In the genomic region with DNA sequence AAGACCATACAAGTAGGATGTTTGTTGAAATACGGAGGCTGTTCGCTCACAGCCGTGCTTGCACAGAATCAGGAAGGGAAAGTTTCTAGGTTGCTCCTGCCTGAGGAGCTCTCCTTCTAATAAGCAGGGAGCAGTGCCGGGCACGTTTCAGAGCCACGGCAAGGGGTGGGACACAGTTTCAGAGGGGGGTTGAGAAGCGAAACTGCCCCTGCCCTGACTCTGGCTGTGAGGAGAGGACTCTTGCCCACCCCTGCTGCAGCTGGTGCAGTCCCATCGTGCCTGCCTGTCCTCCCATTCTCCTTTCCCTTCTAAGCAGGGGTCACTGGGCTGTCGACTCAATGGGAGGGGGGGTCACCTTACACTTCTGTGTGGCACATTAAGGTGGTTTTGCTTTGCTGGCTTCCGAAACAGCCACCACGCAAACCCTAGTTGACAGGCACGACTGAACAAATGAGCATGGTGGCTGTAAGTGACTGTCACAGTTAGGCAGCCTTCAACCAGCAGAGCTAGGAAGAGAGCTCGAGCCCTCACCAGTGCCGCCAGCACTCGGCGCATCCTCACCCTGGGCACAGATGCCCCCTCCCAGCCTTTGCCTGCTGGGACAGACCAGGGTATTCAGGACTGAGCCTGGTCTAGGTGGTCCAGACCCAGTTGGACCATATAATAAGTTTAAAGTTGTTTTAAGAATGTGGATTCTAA, we compare ENCODE assay signal across 34 cellular contexts. TPM values are rescaled to one million over a fixed set of nuclear protein-coding genes. Genes with fewer than 3 reads are reported as not detected.
DNase-seq lines count a peak whose midpoint lies in the region; ATAC-seq, FAIRE-seq and TF ChIP-seq lines count a peak whose summit lies in the region.
"Had no signal": no experiment of that assay in that cellular context is flagged by ENCODE, and none has a peak within 500 bp of the region (broad histone marks: within the 10 kb centered on the region; RNA-seq: fewer than 3 reads in every experiment).

No MANE protein-coding gene starts in this region.

- DNase-seq in heart left ventricle (peak in 1 of 5 donors; percentile 16), Right ventricle myocardium inferior (ENCODE audit: missing footprints) (no peak), IMR-90 (no peak), kidney (peak; percentile 47), sigmoid colon (peak; percentile 43), hepatocyte (ENCODE audit: low spot score) (no peak), small intestine (no peak)
- DNase-seq in activated CD8-positive, alpha-beta T cell treated with anti-CD3 and anti-CD28 coated beads, Interleukin-2, amount 10 ng/mL, durations not matched to agents 7 days and 5 days, result no peak
- DNase-seq: activated B cell treated with CpG ODN at 0.5 μM for 24 hours; activated CD4-positive, alpha-beta T cell treated with anti-CD3 and anti-CD28 coated beads, Interleukin-2, amount 10 ng/mL, durations not matched to agents 7 days and 5 days; activated gamma-delta T cell treated with Interleukin-2 at 50 U/mL for 16 hours; activated naive CD8-positive, alpha-beta T cell treated with anti-CD3 and anti-CD28 coated beads, Interleukin-2, amount 10 ng/mL, durations not matched to agents 7 days and 5 days; activated T-cell treated with anti-CD3 and anti-CD28 coated beads, Interleukin-2, amount 50 U/mL, for 24 hours; AML-193; colonic mucosa; effector CD8-positive, alpha-beta T cell; EL; H7; islet precursor cell; MG63; NCI-H1930; NCI-H2227 treated with DMSO at 0.1 percent for 48 hours; NCI-H526 treated with DMSO at 0.1 percent for 48 hours; nucleus accumbens; stimulated activated CD4-positive, alpha-beta T cell treated with anti-CD3 and anti-CD28 coated beads, Interleukin-1b, Interleukin-23, amount 100 ng/mL, for 48 hours; stomach; uterus had no signal

- H3K18ac ChIP-seq in IMR-90 (ENCODE audit: low read depth, low read length), result no peak overlapping the region

- no peak overlapping the region for H3K4ac ChIP-seq in IMR-90 (ENCODE audit: low read depth, low read length)

- H3K4me2 ChIP-seq in IMR-90 (ENCODE audit: low read depth, low read length) (no peak overlapping the region), hepatocyte (no peak overlapping the region)
- H3K4me2 ChIP-seq: KMS-11, smooth muscle cell had no signal

- TF ChIP-seq RAD21 in IMR-90 (IDR thresholded peaks at IDR 0.05; ENCODE audit: low read length), result no peak

- peaks cover 0 to 30% (median 22%) of the 10 kb centered on the region in 9 donors for H3K36me3 ChIP-seq in heart left ventricle
- H3K36me3 ChIP-seq in IMR-90 (ENCODE audit: control insufficient read depth, insufficient read depth, low read length), result peaks cover 13% of the 10 kb centered on the region
- H3K36me3 ChIP-seq in kidney (ENCODE audit: control insufficient read depth in 1 of 2, insufficient read depth in 2 of 2, low read length in 2 of 2), result peaks cover 2 to 6% of the 10 kb centered on the region in 2 donors
- peaks cover 0 to 31% (median 15%) of the 10 kb centered on the region in 4 donors for H3K36me3 ChIP-seq in sigmoid colon
- H3K36me3 ChIP-seq in hepatocyte (replicated peaks; ENCODE audit: insufficient read depth, low read depth), result no peaks in the 10 kb centered on the region
- no peaks in the 10 kb centered on the region for H3K36me3 ChIP-seq in small intestine (ENCODE audit: control insufficient read depth in 2 of 2, insufficient read depth in 2 of 2, low read length in 2 of 2)
- H3K36me3 ChIP-seq: colonic mucosa, MG63, uterus had no signal

- FAIRE-seq in kidney (lab: Jason Lieb, UNC) (no peak), small intestine (lab: Jason Lieb, UNC) (no peak)
- FAIRE-seq: bronchial epithelial cell, RCC 7860 had no signal

- in situ Hi-C loops in IMR-90 (cut with MboI; ENCODE audit: low sequenced_read_pairs), result no loop called here

- H4K20me1 ChIP-seq in IMR-90 (ENCODE audit: insufficient read depth, low read length), result no peaks in the 10 kb centered on the region
- no peaks in the 10 kb centered on the region for H4K20me1 ChIP-seq in hepatocyte (ENCODE audit: insufficient read depth, poor library complexity, severe bottlenecking)

- H3K27me3 ChIP-seq in heart left ventricle (no peaks in the 10 kb centered on the region), IMR-90 (ENCODE audit: control insufficient read depth, insufficient read depth, low read length) (peaks cover 1% of the 10 kb centered on the region; the same call in 1 of the 2 replicates), sigmoid colon (peaks cover 0 to 15% (median 0%) of the 10 kb centered on the region in 3 donors), hepatocyte (peaks cover 3% of the 10 kb centered on the region), small intestine (ENCODE audit: control insufficient read depth in 2 of 2, insufficient read depth in 2 of 2, low read length in 2 of 2) (no peaks in the 10 kb centered on the region)
- H3K27me3 ChIP-seq: colonic mucosa, MG63, uterus had no signal

- peak overlapping the region; percentile 70 for H2AK9ac ChIP-seq in IMR-90 (replicated peaks; ENCODE audit: low read depth, low read length, poor library complexity)

- no peak overlapping the region for H3K4me3 Mint-ChIP-seq in activated CD8-positive, alpha-beta T cell treated with anti-CD3 and anti-CD28 coated beads, Interleukin-2, amount 10 ng/mL, durations not matched to agents 7 days and 5 days
- H3K4me3 Mint-ChIP-seq: activated B cell treated with CpG ODN at 0.5 μM for 24 hours; activated CD4-positive, alpha-beta T cell treated with anti-CD3 and anti-CD28 coated beads, Interleukin-2, amount 10 ng/mL, durations not matched to agents 7 days and 5 days; activated naive CD8-positive, alpha-beta T cell treated with anti-CD3 and anti-CD28 coated beads, Interleukin-2, amount 10 ng/mL, durations not matched to agents 7 days and 5 days; activated T-cell treated with anti-CD3 and anti-CD28 coated beads, Interleukin-2, amount 50 U/mL, for 24 hours had no signal

- H3K9me3 ChIP-seq in heart left ventricle, result no peaks in the 10 kb centered on the region
- H3K9me3 ChIP-seq in IMR-90 (ENCODE audit: control insufficient read depth, insufficient read depth, low read length), result no peaks in the 10 kb centered on the region
- no peaks in the 10 kb centered on the region for H3K9me3 ChIP-seq in kidney (ENCODE audit: control insufficient read depth in 1 of 2, low read length in 2 of 2)
- H3K9me3 ChIP-seq in sigmoid colon, result no peaks in the 10 kb centered on the region
- no peaks in the 10 kb centered on the region for H3K9me3 ChIP-seq in hepatocyte (ENCODE audit: low read depth)
- H3K9me3 ChIP-seq in small intestine (ENCODE audit: control insufficient read depth, low read depth), result no peaks in the 10 kb centered on the region
- H3K9me3 ChIP-seq: colonic mucosa, MG63, stomach, uterus had no signal

- dilution Hi-C loops in IMR-90 (cut with HindIII; ENCODE audit: low sequenced_read_pairs, unreplicated experiment), result no loop called here

- H3K36me3 Mint-ChIP-seq in activated CD8-positive, alpha-beta T cell treated with anti-CD3 and anti-CD28 coated beads, Interleukin-2, amount 10 ng/mL, durations not matched to agents 7 days and 5 days (ENCODE audit: low read depth), result no peaks in the 10 kb centered on the region
- H3K36me3 Mint-ChIP-seq: activated naive CD8-positive, alpha-beta T cell treated with anti-CD3 and anti-CD28 coated beads, Interleukin-2, amount 10 ng/mL, durations not matched to agents 7 days and 5 days had no signal

- 55 to 63% (median 61%) methylated on average over 13 to 16 of the region's 16 CpGs for WGBS in heart left ventricle, 4 donors
- 82% methylated on average over 3 of the region's 16 CpGs; no CpG with 5 or more reads in 1 of the 2 experiments for WGBS in IMR-90 (ENCODE audit: extremely low coverage in 2 of 2, insufficient read length in 1 of 2), 2 experiments
- WGBS in sigmoid colon, 2 donors, result 74 to 76% methylated on average over 16 of the region's 16 CpGs
- WGBS in hepatocyte (ENCODE audit: low lambda C conversion rate, missing lambda C conversion rate), result 78% methylated on average over 16 of the region's 16 CpGs
- WGBS in small intestine, 3 donors, result 61 to 79% (median 75%) methylated on average over 15 to 16 of the region's 16 CpGs

- H2AFZ ChIP-seq in IMR-90 (replicated peaks; ENCODE audit: low read length, poor library complexity) (no peak overlapping the region), hepatocyte (no peak overlapping the region)

- ATAC-seq in heart left ventricle, result peak; percentile 5 to 19 (median 12)
- no peak for ATAC-seq in Right ventricle myocardium inferior
- no peak; the same call in 1 of the 2 replicates for ATAC-seq in IMR-90 (ENCODE audit: low read depth)
- ATAC-seq in activated CD8-positive, alpha-beta T cell treated with anti-CD3 and anti-CD28 coated beads, Interleukin-2, amount 10 ng/mL, durations not matched to agents 7 days and 5 days, result no peak
- ATAC-seq: naive thymus-derived CD4-positive, alpha-beta T cell had no signal

- H3K79me1 ChIP-seq in IMR-90 (ENCODE audit: low read depth in 1 of 2, low read length in 2 of 2), result no peaks in the 10 kb centered on the region

- peaks cover 25% of the 10 kb centered on the region for H3K27me3 Mint-ChIP-seq in activated CD8-positive, alpha-beta T cell treated with anti-CD3 and anti-CD28 coated beads, Interleukin-2, amount 10 ng/mL, durations not matched to agents 7 days and 5 days (ENCODE audit: low read depth)

- H2BK15ac ChIP-seq in IMR-90 (ENCODE audit: low read depth, low read length), result no peak overlapping the region

- H3K4me1 ChIP-seq in heart left ventricle (peaks cover 0 to 10% (median 0%) of the 10 kb centered on the region in 12 donors), IMR-90 (ENCODE audit: control insufficient read depth, insufficient read depth, low read length) (no peaks in the 10 kb centered on the region), kidney (ENCODE audit: control insufficient read depth in 1 of 2, insufficient read depth in 1 of 2, low read depth in 1 of 2, low read length in 2 of 2) (peaks cover 0 to 7% of the 10 kb centered on the region in 2 donors), sigmoid colon (no peaks in the 10 kb centered on the region), hepatocyte (ENCODE audit: insufficient read depth) (no peaks in the 10 kb centered on the region), small intestine (ENCODE audit: control insufficient read depth in 2 of 2, insufficient read depth in 1 of 2, low read depth in 1 of 2, low read length in 1 of 2) (no peaks in the 10 kb centered on the region)
- H3K4me1 ChIP-seq: colonic mucosa, uterus had no signal

- no peaks in the 10 kb centered on the region for H3K4me1 Mint-ChIP-seq in activated CD8-positive, alpha-beta T cell treated with anti-CD3 and anti-CD28 coated beads, Interleukin-2, amount 10 ng/mL, durations not matched to agents 7 days and 5 days (ENCODE audit: low read depth)
- H3K4me1 Mint-ChIP-seq: activated naive CD8-positive, alpha-beta T cell treated with anti-CD3 and anti-CD28 coated beads, Interleukin-2, amount 10 ng/mL, durations not matched to agents 7 days and 5 days had no signal

- no peak for TF ChIP-seq EP300 in sigmoid colon (IDR thresholded peaks at IDR 0.05)

- no peaks in the 10 kb centered on the region; the same call in 1 of the 2 replicates for H3K9me1 ChIP-seq in IMR-90 (ENCODE audit: insufficient read depth, low read length)

- no peak overlapping the region for H3K27ac ChIP-seq in heart left ventricle
- no peak overlapping the region for H3K27ac ChIP-seq in IMR-90 (ENCODE audit: insufficient read depth, low read length)
- H3K27ac ChIP-seq in kidney (ENCODE audit: low read depth in 2 of 2, low read length in 2 of 2), result no peak overlapping the region
- H3K27ac ChIP-seq in sigmoid colon, result no peak overlapping the region
- no peak overlapping the region for H3K27ac ChIP-seq in hepatocyte
- H3K27ac ChIP-seq in small intestine (ENCODE audit: low read depth in 1 of 2, low read length in 1 of 2), result no peak overlapping the region
- H3K27ac ChIP-seq: colonic mucosa, epithelial cell of prostate, HL-60, KMS-11, stomach, uterus had no signal

- H3K4me3 ChIP-seq in heart left ventricle (no peak overlapping the region), IMR-90 (ENCODE audit: insufficient read depth, low read depth, low read length) (no peak overlapping the region), kidney (ENCODE audit: low read length in 2 of 2) (no peak overlapping the region), sigmoid colon (no peak overlapping the region), hepatocyte (no peak overlapping the region), small intestine (ENCODE audit: low read depth in 1 of 2, low read length in 2 of 2) (no peak overlapping the region)
- H3K4me3 ChIP-seq: colonic mucosa, MG63, smooth muscle cell, stomach, uterus had no signal

- H3K9me3 Mint-ChIP-seq in activated CD8-positive, alpha-beta T cell treated with anti-CD3 and anti-CD28 coated beads, Interleukin-2, amount 10 ng/mL, durations not matched to agents 7 days and 5 days (ENCODE audit: insufficient read depth), result no peaks in the 10 kb centered on the region
- H3K9me3 Mint-ChIP-seq: activated B cell treated with CpG ODN at 0.5 μM for 24 hours; activated CD4-positive, alpha-beta T cell treated with anti-CD3 and anti-CD28 coated beads, Interleukin-2, amount 10 ng/mL, durations not matched to agents 7 days and 5 days; activated naive CD8-positive, alpha-beta T cell treated with anti-CD3 and anti-CD28 coated beads, Interleukin-2, amount 10 ng/mL, durations not matched to agents 7 days and 5 days; activated T-cell treated with anti-CD3 and anti-CD28 coated beads, Interleukin-2, amount 50 U/mL, for 24 hours had no signal

- H2BK20ac ChIP-seq in IMR-90 (ENCODE audit: low read depth, low read length), result no peak overlapping the region

- H4K5ac ChIP-seq in IMR-90 (ENCODE audit: low read depth, low read length), result no peak overlapping the region

- no peak overlapping the region for H3K14ac ChIP-seq in IMR-90 (replicated peaks; ENCODE audit: low read depth, low read length)

- H3K27ac Mint-ChIP-seq in activated CD8-positive, alpha-beta T cell treated with anti-CD3 and anti-CD28 coated beads, Interleukin-2, amount 10 ng/mL, durations not matched to agents 7 days and 5 days, result no peak overlapping the region
- H3K27ac Mint-ChIP-seq: activated B cell treated with CpG ODN at 0.5 μM for 24 hours; activated CD4-positive, alpha-beta T cell treated with anti-CD3 and anti-CD28 coated beads, Interleukin-2, amount 10 ng/mL, durations not matched to agents 7 days and 5 days; activated naive CD8-positive, alpha-beta T cell treated with anti-CD3 and anti-CD28 coated beads, Interleukin-2, amount 10 ng/mL, durations not matched to agents 7 days and 5 days; activated T-cell treated with anti-CD3 and anti-CD28 coated beads, Interleukin-2, amount 50 U/mL, for 24 hours had no signal

- POLR2A ChIA-PET in IMR-90 (lab: Charles Lee; ENCODE audit: unreplicated experiment), result no interaction called here
- POLR2A ChIA-PET in activated CD8-positive, alpha-beta T cell treated with anti-CD3 and anti-CD28 coated beads, Interleukin-2, amount 10 ng/mL, durations not matched to agents 7 days and 5 days (lab: Charles Lee), result no interaction called here

- H2BK5ac ChIP-seq in IMR-90 (ENCODE audit: low read depth, low read length, poor library complexity, severe bottlenecking), result no peak overlapping the region

- H3K56ac ChIP-seq in IMR-90 (ENCODE audit: extremely low read depth, insufficient read depth, low read length), result no peak overlapping the region

- no peak overlapping the region for H4K91ac ChIP-seq in IMR-90 (ENCODE audit: insufficient read depth, low read depth, low read length)

- H3K9me2 ChIP-seq in hepatocyte (replicated peaks; ENCODE audit: insufficient read depth), result no peaks in the 10 kb centered on the region

- intact Hi-C loops in heart left ventricle (cut with DNase I), result no loop called here
- intact Hi-C loops in Right ventricle myocardium inferior (cut with DNase I), result no loop called here
- intact Hi-C loops in IMR-90 (cut with micrococcal nuclease), result no loop called here
- intact Hi-C loops in kidney (cut with DNase I), result no loop called here
- intact Hi-C loops in sigmoid colon (cut with DNase I), result no loop called here

- H3K9ac ChIP-seq in IMR-90 (ENCODE audit: low read depth, low read length), result no peak overlapping the region
- no peak overlapping the region for H3K9ac ChIP-seq in kidney (ENCODE audit: low read length in 2 of 2)
- H3K9ac ChIP-seq: KMS-11 had no signal

- no peak for TF ChIP-seq CTCF in heart left ventricle (IDR thresholded peaks at IDR 0.05)
- no peak for TF ChIP-seq CTCF in IMR-90 (conservative IDR thresholded peaks at IDR 0.05; ENCODE audit: low read depth, low read length)
- TF ChIP-seq CTCF in kidney (IDR thresholded peaks at IDR 0.05; ENCODE audit: borderline replicate concordance, extremely low read depth, insufficient read depth), result no peak
- TF ChIP-seq CTCF in sigmoid colon (IDR thresholded peaks at IDR 0.05), result no peak
- TF ChIP-seq CTCF in hepatocyte (IDR thresholded peaks at IDR 0.05; ENCODE audit: poor library complexity), result no peak

- no peak overlapping the region for H3K23ac ChIP-seq in IMR-90 (ENCODE audit: low read depth, low read length)

- H2AK5ac ChIP-seq in IMR-90 (ENCODE audit: low read depth, low read length), result no peak overlapping the region

- no peak overlapping the region for H2BK120ac ChIP-seq in IMR-90 (ENCODE audit: low read depth, low read length)

- no peaks in the 10 kb centered on the region for H3K79me2 ChIP-seq in hepatocyte

- BruUV-seq in IMR-90 (replicated peaks; lab: Mats Ljungman, UMichigan), result no TSS peak

- H4K8ac ChIP-seq in IMR-90 (ENCODE audit: low read depth in 2 of 2, low read length in 2 of 2), result no peak overlapping the region

- CTCF ChIA-PET in IMR-90 (lab: Yijun Ruan, JAX), result no interaction called here
- CTCF ChIA-PET in activated CD8-positive, alpha-beta T cell treated with anti-CD3 and anti-CD28 coated beads, Interleukin-2, amount 10 ng/mL, durations not matched to agents 7 days and 5 days (lab: Charles Lee), result no interaction called here

- TF ChIP-seq POLR2A in heart left ventricle (IDR thresholded peaks at IDR 0.05) (no peak), IMR-90 (IDR thresholded peaks at IDR 0.05; ENCODE audit: low read depth, low read length) (no peak), sigmoid colon (IDR thresholded peaks at IDR 0.05) (no peak)

RNA-seq across cellular contexts. Expression of a gene that starts 37.5 kb away (rescaled TPM):
- total RNA-seq in heart left ventricle, result 1 to 10 TPM; 2.6 to 9.5 (median 5.1) TPM
- 1 to 10 TPM; 3.6 to 4.7 TPM for polyA plus RNA-seq in heart left ventricle
- 7.0 TPM for total RNA-seq in Right ventricle myocardium inferior
- total RNA-seq in IMR-90 (2012; rRNA removed), result under 0.01 TPM in 1 of 2 replicates, not detected in the other
- 0.67 and 0.77 TPM in 2 replicates for polyA plus RNA-seq in IMR-90 (2012; rRNA removed)
- 0.43 and 0.89 TPM in 2 replicates for polyA plus RNA-seq in IMR-90 (2012; cell fraction: cytosol; rRNA removed)
- polyA plus RNA-seq in IMR-90 (2012; cell fraction: nucleus; rRNA removed; ENCODE audit: low replicate concordance), result 3.8 and 5.6 TPM in 2 replicates
- total RNA-seq in kidney, result 24.5 TPM
- polyA plus RNA-seq in kidney (ENCODE audit: insufficient read depth, low read depth, low replicate concordance), result 15.0 TPM
- 10 to 100 TPM in 1 of 4 donors, 1 to 10 TPM in 3; 7.1 to 15.7 (median 9.2) TPM for total RNA-seq in sigmoid colon
- polyA plus RNA-seq in sigmoid colon, result 1 to 10 TPM; 3.0 to 4.6 (median 3.5) TPM
- 5.9 and 7.8 TPM in 2 replicates for total RNA-seq in hepatocyte
- 15.6 and 21.9 TPM in 2 replicates for polyA plus RNA-seq in hepatocyte
- polyA plus RNA-seq in small intestine, result 1 to 10 TPM in 2 of 3 donors, under 1 TPM in 1; 0.67 to 5.6 (median 3.2) TPM
- under 1 TPM; 0.08 to 0.11 TPM for total RNA-seq in activated CD8-positive, alpha-beta T cell treated with anti-CD3 and anti-CD28 coated beads, Interleukin-2, amount 10 ng/mL, durations not matched to agents 7 days and 5 days

Comparison
In these comparisons a context has a peak if more than half of its experiments do, and no peak if none do; other contexts are left out.
1. ATAC-seq: peak in heart left ventricle (4 of 4); none in Right ventricle myocardium inferior (single experiment), IMR-90 (single experiment) and activated CD8-positive, alpha-beta T cell treated with anti-CD3 and anti-CD28 coated beads, Interleukin-2, amount 10 ng/mL, durations not matched to agents 7 days and 5 days (single experiment).
2. DNase-seq: peak in kidney (single experiment) and sigmoid colon (single experiment); none in Right ventricle myocardium inferior (single experiment), IMR-90 (single experiment), hepatocyte (single experiment), small intestine (single experiment) and activated CD8-positive, alpha-beta T cell treated with anti-CD3 and anti-CD28 coated beads, Interleukin-2, amount 10 ng/mL, durations not matched to agents 7 days and 5 days (single experiment).